Comparison of ENCODE assay signal across 12 cellular contexts in the genomic region with DNA sequence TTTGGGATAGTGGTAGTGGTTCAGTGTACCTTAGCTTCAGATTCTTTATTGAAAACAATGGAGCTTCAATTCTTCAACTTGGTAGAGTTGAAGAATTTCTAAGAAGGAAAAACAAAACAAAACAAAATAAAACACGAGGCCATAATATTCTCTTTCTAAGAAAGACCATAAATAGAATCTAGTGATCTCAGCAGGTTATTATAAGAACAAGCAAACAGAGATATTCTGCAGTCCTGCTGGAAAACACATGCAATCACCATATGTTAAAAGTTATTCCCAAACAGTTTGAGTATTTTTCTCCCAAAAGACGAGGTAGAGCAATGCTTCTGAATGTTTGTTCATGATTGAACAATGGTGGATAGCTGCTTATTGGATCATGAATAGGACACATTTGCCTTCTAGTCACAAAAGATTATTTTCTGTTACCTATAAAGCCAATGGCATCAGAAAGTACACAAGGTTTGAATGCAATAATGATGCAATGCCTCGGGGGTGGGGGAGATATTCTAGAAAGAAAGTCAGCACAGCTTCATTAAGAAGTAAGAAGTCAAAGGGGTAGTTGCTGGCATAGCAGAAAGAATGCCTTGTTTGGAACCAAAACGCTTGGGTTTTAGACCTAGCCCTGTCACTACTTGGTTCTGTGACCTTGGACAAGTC. TPM values are rescaled to one million over a fixed set of nuclear protein-coding genes. Genes with fewer than 3 reads are reported as not detected.
A peak's percentile ranks its signal among the peaks of the same experiment; 100 is the strongest.
DNase-seq lines count a peak whose midpoint lies in the region; ATAC-seq and TF ChIP-seq lines count a peak whose summit lies in the region.
"Had no signal": no experiment of that assay in that cellular context is flagged by ENCODE, and none has a peak within 500 bp of the region (broad histone marks: within the 10 kb centered on the region; RNA-seq: fewer than 3 reads in every experiment).

No MANE protein-coding gene starts in this region.

- no peaks in the 10 kb centered on the region for H3K36me3 ChIP-seq in heart right ventricle
- no peaks in the 10 kb centered on the region for H3K36me3 ChIP-seq in endocrine pancreas (ENCODE audit: control insufficient read depth, insufficient read depth, low read length)
- no peaks in the 10 kb centered on the region for H3K36me3 ChIP-seq in parathyroid adenoma (ENCODE audit: control insufficient read depth, insufficient read depth, low read length)
- no peaks in the 10 kb centered on the region for H3K36me3 ChIP-seq in vagina

- H3K4me3 ChIP-seq in heart right ventricle (no peak overlapping the region), endocrine pancreas (ENCODE audit: control insufficient read depth, insufficient read depth, low read length) (peak overlapping the region; percentile 22), parathyroid adenoma (ENCODE audit: low read depth, low read length) (no peak overlapping the region), vagina (no peak overlapping the region)

- DNase-seq in heart right ventricle (no peak), cardiac septum (ENCODE audit: low spot score) (no peak), vagina (ENCODE audit: extremely low spot score in 2 of 2) (no peak), activated gamma-delta T cell (lab: John Stamatoyannopoulos, UW) (no peak), SW480 (ENCODE audit: low spot score) (no peak)
- DNase-seq: activated naive CD4-positive, alpha-beta T cell treated with anti-CD3 and anti-CD28 coated beads for 36 hours; NK-92 treated with Interleukin-12 subunit alpha and Interleukin-12 subunit beta, amount 100 ng/mL, for 24 hours; SHP77 treated with DMSO at 0.1 percent for 48 hours had no signal

- peaks cover 39% of the 10 kb centered on the region for H3K79me2 ChIP-seq in parathyroid adenoma

- ATAC-seq in heart right ventricle: peak in 3 of 8 donors; percentile 28 to 46 (median 34)
- ATAC-seq in activated CD4-positive, CD25-positive, alpha-beta regulatory T cell treated with anti-CD3 and anti-CD28 coated beads, Interleukin-2, amount 50 U/mL, for 24 hours: no peak
- ATAC-seq: esophagus mucosa had no signal

- WGBS in heart right ventricle, 2 donors: 55 to 57% methylated on average over 4 of the region's 4 CpGs

- TF ChIP-seq CTCF in heart right ventricle (IDR thresholded peaks at IDR 0.05) (no peak), parathyroid adenoma (IDR thresholded peaks at IDR 0.05) (no peak), vagina (IDR thresholded peaks at IDR 0.05) (no peak)

- H2AFZ ChIP-seq in parathyroid adenoma: no peak overlapping the region

- peaks cover 0 to 67% (median 40%) of the 10 kb centered on the region in 9 donors for H3K4me1 ChIP-seq in heart right ventricle
- H3K4me1 ChIP-seq in endocrine pancreas (ENCODE audit: control insufficient read depth, insufficient read depth, low read length): peaks cover 11% of the 10 kb centered on the region
- H3K4me1 ChIP-seq in parathyroid adenoma: peaks cover 11% of the 10 kb centered on the region
- H3K4me1 ChIP-seq in vagina: peaks cover 26% of the 10 kb centered on the region

- no peak overlapping the region for H3K9ac ChIP-seq in endocrine pancreas (ENCODE audit: control insufficient read depth, insufficient read depth, low read length)
- no peak overlapping the region for H3K9ac ChIP-seq in parathyroid adenoma

- H3K27ac ChIP-seq in heart right ventricle: peak overlapping the region in 9 of 10 donors; percentile 5 to 82 (median 58)
- peak overlapping the region; percentile 3 for H3K27ac ChIP-seq in parathyroid adenoma
- H3K27ac ChIP-seq in vagina: peak overlapping the region; percentile 35

- TF ChIP-seq POLR2A in vagina (IDR thresholded peaks at IDR 0.05): no peak

- intact Hi-C loops in heart right ventricle (cut with DNase I) (loop anchor here in 3 of 10 donors (5.0 kb wide), 3 partner anchors 35 to 50 kb away; no protein-coding TSS in a partner anchor), cardiac septum (cut with DNase I) (loop anchor here (5.0 kb wide), 1 partner anchor 50 kb away; no protein-coding TSS in a partner anchor), vagina (cut with DNase I) (no loop called here)

- H3K9me3 ChIP-seq in heart right ventricle (no peaks in the 10 kb centered on the region), endocrine pancreas (ENCODE audit: control insufficient read depth, low read length) (no peaks in the 10 kb centered on the region), parathyroid adenoma (ENCODE audit: control insufficient read depth, low read length) (no peaks in the 10 kb centered on the region), vagina (no peaks in the 10 kb centered on the region)

- H3K4me2 ChIP-seq in parathyroid adenoma (ENCODE audit: low read length): no peak overlapping the region

- H3K27me3 ChIP-seq in heart right ventricle (no peaks in the 10 kb centered on the region), endocrine pancreas (ENCODE audit: control insufficient read depth, insufficient read depth, low read length) (no peaks in the 10 kb centered on the region), parathyroid adenoma (ENCODE audit: control insufficient read depth, insufficient read depth, low read length) (no peaks in the 10 kb centered on the region), vagina (no peaks in the 10 kb centered on the region)

RNA-seq across cellular contexts. Expression of gene CREB3L2, which starts 59.3 kb away (rescaled TPM):
- total RNA-seq in heart right ventricle (10 to 100 TPM; 16.1 to 34.2 (median 23.7) TPM), cardiac septum (30.1 TPM), vagina (28.7 TPM)
- 1 to 10 TPM; 4.2 to 8.4 TPM for polyA plus RNA-seq in heart right ventricle

Comparison
In these comparisons a context has a peak if more than half of its experiments do, and no peak if none do; other contexts are left out.
1. H3K27ac ChIP-seq: peak in every context shown above with its lines; median percentile 58 in heart right ventricle; 35 in vagina; 3 in parathyroid adenoma.